ENCODE assay signal across 1 cellular context in the genomic region with DNA sequence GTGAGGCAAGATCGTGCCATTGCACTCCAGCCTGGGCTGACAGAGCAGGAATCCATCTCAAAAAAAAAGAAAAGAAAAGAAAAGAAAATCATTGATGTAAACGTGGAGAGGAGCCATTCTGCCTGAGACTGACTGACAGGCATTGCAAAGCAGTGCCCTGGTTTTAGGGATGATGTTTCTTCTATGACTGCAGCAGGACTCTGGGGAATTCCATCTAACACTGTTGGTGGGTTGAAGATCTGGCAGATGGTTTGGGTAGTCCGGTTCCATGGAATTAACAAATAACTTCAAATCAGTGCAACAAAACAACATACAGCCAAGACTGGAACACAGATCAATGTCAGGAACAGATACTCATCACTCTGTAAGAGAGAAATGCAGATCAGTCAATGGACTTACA.
TF ChIP-seq lines count a peak whose summit lies in the region.

No MANE protein-coding gene starts in this region.

TF ChIP-seq in HCT116, 20 proteins besides CTCF, POLR2A, EP300 and RAD21:
- TF ChIP-seq TCF7L2 (IDR thresholded peaks at IDR 0.05; ENCODE audit: borderline replicate concordance, extremely low read depth, insufficient read depth, insufficient read length) = no peak
- no peak for TF ChIP-seq ZFX (IDR thresholded peaks at IDR 0.05)
- no peak for TF ChIP-seq ELF1 (IDR thresholded peaks at IDR 0.05; ENCODE audit: borderline replicate concordance, low read depth)
- no peak for TF ChIP-seq SRF (IDR thresholded peaks at IDR 0.05; ENCODE audit: low read depth)
- TF ChIP-seq ZBTB33 (IDR thresholded peaks at IDR 0.05; ENCODE audit: extremely low read depth, insufficient replicate concordance, low read length) = no peak
- TF ChIP-seq FOSL1 (IDR thresholded peaks at IDR 0.05; ENCODE audit: low read depth) = no peak
- no peak for TF ChIP-seq EGR1 (IDR thresholded peaks at IDR 0.05; ENCODE audit: low read depth)
- no peak for TF ChIP-seq POLR2AphosphoS5 (IDR thresholded peaks at IDR 0.05; ENCODE audit: low read depth, low read length)
- TF ChIP-seq CBX3 (IDR thresholded peaks at IDR 0.05; ENCODE audit: low read depth) = no peak
- TF ChIP-seq, protein P1, sequence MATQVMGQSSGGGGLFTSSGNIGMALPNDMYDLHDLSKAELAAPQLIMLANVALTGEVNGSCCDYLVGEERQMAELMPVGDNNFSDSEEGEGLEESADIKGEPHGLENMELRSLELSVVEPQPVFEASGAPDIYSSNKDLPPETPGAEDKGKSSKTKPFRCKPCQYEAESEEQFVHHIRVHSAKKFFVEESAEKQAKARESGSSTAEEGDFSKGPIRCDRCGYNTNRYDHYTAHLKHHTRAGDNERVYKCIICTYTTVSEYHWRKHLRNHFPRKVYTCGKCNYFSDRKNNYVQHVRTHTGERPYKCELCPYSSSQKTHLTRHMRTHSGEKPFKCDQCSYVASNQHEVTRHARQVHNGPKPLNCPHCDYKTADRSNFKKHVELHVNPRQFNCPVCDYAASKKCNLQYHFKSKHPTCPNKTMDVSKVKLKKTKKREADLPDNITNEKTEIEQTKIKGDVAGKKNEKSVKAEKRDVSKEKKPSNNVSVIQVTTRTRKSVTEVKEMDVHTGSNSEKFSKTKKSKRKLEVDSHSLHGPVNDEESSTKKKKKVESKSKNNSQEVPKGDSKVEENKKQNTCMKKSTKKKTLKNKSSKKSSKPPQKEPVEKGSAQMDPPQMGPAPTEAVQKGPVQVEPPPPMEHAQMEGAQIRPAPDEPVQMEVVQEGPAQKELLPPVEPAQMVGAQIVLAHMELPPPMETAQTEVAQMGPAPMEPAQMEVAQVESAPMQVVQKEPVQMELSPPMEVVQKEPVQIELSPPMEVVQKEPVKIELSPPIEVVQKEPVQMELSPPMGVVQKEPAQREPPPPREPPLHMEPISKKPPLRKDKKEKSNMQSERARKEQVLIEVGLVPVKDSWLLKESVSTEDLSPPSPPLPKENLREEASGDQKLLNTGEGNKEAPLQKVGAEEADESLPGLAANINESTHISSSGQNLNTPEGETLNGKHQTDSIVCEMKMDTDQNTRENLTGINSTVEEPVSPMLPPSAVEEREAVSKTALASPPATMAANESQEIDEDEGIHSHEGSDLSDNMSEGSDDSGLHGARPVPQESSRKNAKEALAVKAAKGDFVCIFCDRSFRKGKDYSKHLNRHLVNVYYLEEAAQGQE (IDR thresholded peaks at IDR 0.05; ENCODE audit: low read depth) = no peak
